ENCODE assay signal across 22 cellular contexts in the genomic region with DNA sequence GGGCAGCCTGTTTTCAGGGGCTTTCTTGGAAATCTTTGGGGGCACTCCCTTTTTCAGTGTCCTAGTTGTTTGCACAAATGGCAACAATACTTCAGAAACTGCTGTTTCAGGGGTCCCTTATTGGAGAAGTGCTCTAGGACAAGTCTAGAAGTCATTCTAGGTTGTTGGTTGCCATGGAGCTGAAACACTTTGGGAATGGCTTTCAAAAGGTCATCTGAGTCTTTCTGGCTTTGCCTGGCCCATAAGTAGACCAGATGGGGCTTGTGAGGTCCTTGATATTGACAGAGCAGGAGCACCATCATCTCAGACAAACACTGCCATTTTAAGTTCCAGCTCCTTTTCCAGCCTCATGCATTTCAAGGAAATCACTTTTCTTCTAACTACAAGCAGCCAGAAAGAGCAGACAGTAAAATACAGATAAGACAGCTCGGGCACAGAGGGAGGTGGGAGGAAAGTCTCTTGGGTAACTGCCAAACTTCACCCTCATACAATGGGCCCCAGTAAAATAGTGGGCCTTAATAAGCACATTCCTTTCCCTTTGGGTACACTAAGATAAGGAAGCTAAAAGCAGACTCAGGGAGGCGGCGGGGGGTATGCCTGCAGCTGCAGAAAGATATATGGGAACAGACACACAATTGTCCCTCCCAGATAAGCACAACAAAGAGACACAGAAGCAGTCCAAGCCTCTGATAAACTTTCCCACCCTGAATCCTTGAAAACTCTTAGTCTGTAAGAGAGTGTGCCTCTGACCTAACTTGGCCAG. TPM values are rescaled to one million over a fixed set of nuclear protein-coding genes. Genes with fewer than 3 reads are reported as not detected.
A peak's percentile ranks its signal among the peaks of the same experiment; 100 is the strongest.
DNase-seq lines count a peak whose midpoint lies in the region; ATAC-seq and TF ChIP-seq lines count a peak whose summit lies in the region.
"Had no signal": no experiment of that assay in that cellular context is flagged by ENCODE, and none has a peak within 500 bp of the region (broad histone marks: within the 10 kb centered on the region; RNA-seq: fewer than 3 reads in every experiment).

No MANE protein-coding gene starts in this region.

- H3K9me3 Mint-ChIP-seq in WTC11 = peaks cover 3% of the 10 kb centered on the region
- peaks cover 0 to 20% (median 10%) of the 10 kb centered on the region in 7 donors for H3K9me3 Mint-ChIP-seq in CD14-positive monocyte
- H3K9me3 Mint-ChIP-seq: activated T-cell treated with anti-CD3 and anti-CD28 coated beads, Interleukin-2, amount 50 U/mL, for 24 hours; memory B cell had no signal

- 46% methylated on average over 3 of the region's 3 CpGs for WGBS in smooth muscle cell (ENCODE audit: low lambda C conversion rate)
- WGBS in spleen, 5 donors = 42 to 53% (median 49%) methylated on average over 3 of the region's 3 CpGs

- CTCF ChIA-PET in HEK293 (lab: Yijun Ruan, JAX) (interaction anchor here (0.6 kb wide), 1 partner anchor 1675 kb away, joined by 4 read pairs; no protein-coding TSS in a partner anchor), WTC11 (lab: Charles Lee) (interaction anchor here (1.2 kb wide), 1 partner anchor 151 kb away, joined by 3 read pairs; no protein-coding TSS in a partner anchor)

- H3K27ac Mint-ChIP-seq in WTC11 (no peak overlapping the region), CD14-positive monocyte (no peak overlapping the region)
- H3K27ac Mint-ChIP-seq: activated naive CD8-positive, alpha-beta T cell; activated T-cell treated with anti-CD3 and anti-CD28 coated beads, Interleukin-2, amount 50 U/mL, for 24 hours; memory B cell had no signal

- no peaks in the 10 kb centered on the region; the same call in 1 of the 2 replicates for H3K27me3 Mint-ChIP-seq in WTC11 (ENCODE audit: low read depth)
- peaks cover 0 to 4% (median 0%) of the 10 kb centered on the region in 3 donors for H3K27me3 Mint-ChIP-seq in CD14-positive monocyte (ENCODE audit: low read depth in 3 of 3)
- H3K27me3 Mint-ChIP-seq: activated naive CD8-positive, alpha-beta T cell; memory B cell had no signal

- no peaks in the 10 kb centered on the region for H3K9me3 ChIP-seq in BE2C
- no peaks in the 10 kb centered on the region for H3K9me3 ChIP-seq in HEK293 (ENCODE audit: control insufficient read depth, insufficient read depth, low read depth, low read length)
- no peaks in the 10 kb centered on the region for H3K9me3 ChIP-seq in smooth muscle cell (replicated peaks; ENCODE audit: low read depth)
- H3K9me3 ChIP-seq in spleen = no peaks in the 10 kb centered on the region
- H3K9me3 ChIP-seq: body of pancreas, esophagus muscularis mucosa, Peyer's patch had no signal

- H3K36me3 Mint-ChIP-seq in WTC11 (peaks cover 3% of the 10 kb centered on the region; the same call in 1 of the 2 replicates), CD14-positive monocyte (no peaks in the 10 kb centered on the region)
- H3K36me3 Mint-ChIP-seq: activated naive CD8-positive, alpha-beta T cell; memory B cell had no signal

- H3K9ac ChIP-seq in smooth muscle cell (ENCODE audit: low read depth) = no peak overlapping the region

- H3K36me3 ChIP-seq in BE2C = no peaks in the 10 kb centered on the region
- no peaks in the 10 kb centered on the region for H3K36me3 ChIP-seq in HEK293 (ENCODE audit: control insufficient read depth in 2 of 2, insufficient read depth in 1 of 2, low read length in 2 of 2)
- H3K36me3 ChIP-seq in smooth muscle cell (ENCODE audit: low read depth) = no peaks in the 10 kb centered on the region
- H3K36me3 ChIP-seq in spleen = no peaks in the 10 kb centered on the region
- H3K36me3 ChIP-seq: esophagus muscularis mucosa, Peyer's patch had no signal

- no peak for ATAC-seq in WTC11
- ATAC-seq: body of pancreas had no signal

- H3K79me2 ChIP-seq in smooth muscle cell (ENCODE audit: low read depth) = no peaks in the 10 kb centered on the region

- H3K27me3 ChIP-seq in BE2C (no peaks in the 10 kb centered on the region), smooth muscle cell (ENCODE audit: low read depth) (no peaks in the 10 kb centered on the region), spleen (replicated peaks in 1 of 7) (no peaks in the 10 kb centered on the region)
- H3K27me3 ChIP-seq: body of pancreas, esophagus muscularis mucosa, Peyer's patch had no signal

- DNase-seq in BE2C (peak; percentile 19), WTC11 (ENCODE audit: low spot score) (peak; percentile 14), inferior parietal cortex (ENCODE audit: extremely low spot score) (peak; percentile 11), smooth muscle cell (lab: John Stamatoyannopoulos, UW; ENCODE audit: unreplicated experiment) (no peak), GDM1 (lab: John Stamatoyannopoulos, UW) (no peak), spleen (no peak), CD14-positive monocyte (ENCODE audit: low spot score) (no peak)
- DNase-seq: activated CD4-positive, alpha-beta T cell treated with anti-CD3 and anti-CD28 coated beads, Interleukin-2, amount 50 U/mL, for 48 hours; activated T-cell treated with anti-CD3 and anti-CD28 coated beads, Interleukin-2, amount 50 U/mL, for 24 hours; glutamatergic neuron; IMR-90; islet precursor cell; NCI-H2029 treated with DMSO at 0.1 percent for 48 hours; NCI-H526 treated with DMSO at 0.1 percent for 48 hours; Peyer's patch had no signal

- H3K4me1 Mint-ChIP-seq in WTC11 = peaks cover 29% of the 10 kb centered on the region
- no peaks in the 10 kb centered on the region for H3K4me1 Mint-ChIP-seq in CD14-positive monocyte
- H3K4me1 Mint-ChIP-seq: memory B cell had no signal

- H4K20me1 ChIP-seq in smooth muscle cell (ENCODE audit: low read depth) = no peaks in the 10 kb centered on the region

- POLR2A ChIA-PET in HEK293 (lab: Yijun Ruan, JAX) = no interaction called here
- POLR2A ChIA-PET in WTC11 (lab: Charles Lee) = no interaction called here

- H3F3A ChIP-seq in smooth muscle cell (ENCODE audit: low read depth) = peaks cover 4% of the 10 kb centered on the region

- no peak for TF ChIP-seq POLR2A in spleen (IDR thresholded peaks at IDR 0.05)

- no peak overlapping the region for H3K4me2 ChIP-seq in smooth muscle cell

- no peak overlapping the region for H2AFZ ChIP-seq in smooth muscle cell (ENCODE audit: low read depth)

- intact Hi-C loops in spleen (cut with DNase I; ENCODE audit: low total_unique reads) (no loop called here), CD14-positive monocyte (cut with micrococcal nuclease) (no loop called here)

- TF ChIP-seq CTCF in BE2C (IDR thresholded peaks at IDR 0.05; ENCODE audit: low read depth, low read length) (no peak), HEK293 (tag by site-specific recombination; IDR thresholded peaks at IDR 0.05) (no peak), WTC11 (IDR thresholded peaks at IDR 0.05) (no peak), smooth muscle cell (IDR thresholded peaks at IDR 0.05; ENCODE audit: borderline replicate concordance, insufficient read depth, poor library complexity, severe bottlenecking) (no peak), spleen (IDR thresholded peaks at IDR 0.05 in 8 of 11, conservative IDR thresholded peaks at IDR 0.05 in 3 of 11) (no peak), CD14-positive monocyte (IDR thresholded peaks at IDR 0.05) (no peak)

- H3K27ac ChIP-seq in HEK293 (ENCODE audit: extremely low read depth, low read depth, low read length) (0 out of 2 replicates have a peak overlapping the region, but pooled peaks have one; percentile 47), smooth muscle cell (ENCODE audit: low read depth) (no peak overlapping the region), spleen (no peak overlapping the region)
- H3K27ac ChIP-seq: esophagus muscularis mucosa, Peyer's patch had no signal

- H3K4me3 Mint-ChIP-seq in WTC11 (no peak overlapping the region), CD14-positive monocyte (no peak overlapping the region)
- H3K4me3 Mint-ChIP-seq: activated naive CD8-positive, alpha-beta T cell; activated T-cell treated with anti-CD3 and anti-CD28 coated beads, Interleukin-2, amount 50 U/mL, for 24 hours; memory B cell had no signal

- H3K4me3 ChIP-seq in BE2C (ENCODE audit: low read depth, low read length) = no peak overlapping the region
- no peak overlapping the region for H3K4me3 ChIP-seq in HEK293 (ENCODE audit: low read depth, low read length)
- H3K4me3 ChIP-seq in smooth muscle cell = no peak overlapping the region
- no peak overlapping the region for H3K4me3 ChIP-seq in spleen
- H3K4me3 ChIP-seq: body of pancreas, esophagus muscularis mucosa, Peyer's patch had no signal

- H3K4me1 ChIP-seq in BE2C = no peaks in the 10 kb centered on the region
- no peaks in the 10 kb centered on the region for H3K4me1 ChIP-seq in HEK293 (ENCODE audit: control insufficient read depth, insufficient read depth, low read length)
- no peaks in the 10 kb centered on the region for H3K4me1 ChIP-seq in smooth muscle cell (ENCODE audit: low read depth)
- no peaks in the 10 kb centered on the region for H3K4me1 ChIP-seq in spleen
- H3K4me1 ChIP-seq: body of pancreas, esophagus muscularis mucosa, Peyer's patch had no signal

TF ChIP-seq in HEK293, 187 proteins besides CTCF, POLR2A, EP300 and RAD21 (continues in another document):
- 0 out of 2 replicates have a peak, but pooled peaks have one; percentile 16 for TF ChIP-seq ZNF335 (tag by site-specific recombination; conservative IDR thresholded peaks at IDR 0.05)
- peak; percentile 39 for TF ChIP-seq GLIS1 (tag by site-specific recombination; IDR thresholded peaks at IDR 0.05)
- TF ChIP-seq ZNF621 (tag by site-specific recombination; IDR thresholded peaks at IDR 0.05) = no peak
- no peak for TF ChIP-seq ZNF132 (tag by site-specific recombination; IDR thresholded peaks at IDR 0.05; ENCODE audit: borderline replicate concordance)

TF ChIP-seq in WTC11, 78 proteins besides CTCF, POLR2A, EP300 and RAD21 (continues in another document):
- TF ChIP-seq ZNF263 (CRISPR knock-in tag; IDR thresholded peaks at IDR 0.05; ENCODE audit: low read depth) (no peak), ZNF138 (CRISPR knock-in tag; conservative IDR thresholded peaks at IDR 0.05) (no peak), TP53 (CRISPR knock-in tag; IDR thresholded peaks at IDR 0.05) (no peak), OVOL2 (CRISPR knock-in tag; IDR thresholded peaks at IDR 0.05; ENCODE audit: borderline replicate concordance) (no peak), GTF2I (CRISPR knock-in tag; conservative IDR thresholded peaks at IDR 0.05) (no peak)

RNA-seq across cellular contexts. Expression of a gene that starts 8.5 kb away (rescaled TPM):
- polyA plus RNA-seq in BE2C (2012; ENCODE audit: insufficient read depth, insufficient read length, low read depth) = 0.45 TPM
- total RNA-seq in WTC11 (2021) (not detected in 3 replicates), smooth muscle cell (not detected in 2 replicates), spleen (1 to 10 TPM in 1 of 7 donors, under 1 TPM in 6; 0.46 to 1.8 (median 0.67) TPM)
- polyA plus RNA-seq in smooth muscle cell (not detected in 2 replicates), spleen (under 1 TPM; 0.26 to 0.83 (median 0.61) TPM), CD14-positive monocyte (not detected)
- total RNA-seq: dermis microvascular lymphatic vessel endothelial cell, IMR-90 had no signal
- polyA plus RNA-seq: IMR-90, neural cell had no signal

RNA-seq across cellular contexts. Expression of a gene that starts 37.5 kb away (rescaled TPM):
- polyA plus RNA-seq in BE2C (2012; ENCODE audit: insufficient read depth, insufficient read length, low read depth) = 479 TPM
- total RNA-seq in WTC11 (2021) (45.2 to 49.3 TPM (median 46.8 TPM) in 3 replicates), smooth muscle cell (3.2 and 11.1 TPM in 2 replicates), spleen (1 to 10 TPM in 6 of 7 donors, under 1 TPM in 1; 0.85 to 3.4 (median 1.4) TPM)
- polyA plus RNA-seq in smooth muscle cell (4.1 and 5.1 TPM in 2 replicates), spleen (1 to 10 TPM in 2 of 3 donors, under 1 TPM in 1; 1.00 to 5.9 (median 1.9) TPM), CD14-positive monocyte (under 1 TPM in 1 of 2 donors, not detected in 1; 0.62 TPM)
- total RNA-seq: dermis microvascular lymphatic vessel endothelial cell had no signal

Comparison
In these comparisons a context has a peak if more than half of its experiments do, and no peak if none do; other contexts are left out.
1. DNase-seq: peak in BE2C (single experiment), WTC11 (single experiment) and inferior parietal cortex (single experiment); none in smooth muscle cell (single experiment), GDM1 (single experiment), spleen (single experiment) and CD14-positive monocyte (single experiment).